ENCODE assay signal across 8 cellular contexts in genomic region chr3:28328188-28329151, GRCh38. TPM values are rescaled to one million over a fixed set of nuclear protein-coding genes. Genes with fewer than 3 reads are reported as not detected.
DNase-seq lines count a peak whose midpoint lies in the region; ATAC-seq and TF ChIP-seq lines count a peak whose summit lies in the region.

No MANE protein-coding gene starts in this region.

- peaks cover 5% of the 10 kb centered on the region for H3K36me3 ChIP-seq in BJ (ENCODE audit: control insufficient read depth, insufficient read depth, low read length)
- H3K36me3 ChIP-seq in neural cell (ENCODE audit: insufficient read depth, low read length) = no peaks in the 10 kb centered on the region

- DNase-seq in BJ (ENCODE audit: low read depth) = no peak
- DNase-seq in NCI-H69 (lab: John Stamatoyannopoulos, UW) = peak; percentile 1
- peak; percentile 51 for DNase-seq in dedifferentiated amniotic fluid mesenchymal stem cell (ENCODE audit: extremely low spot score)
- no peak for DNase-seq in ecto neural progenitor cell (ENCODE audit: low spot score)
- DNase-seq in NCI-H187 treated with DMSO at 0.1 percent for 48 hours (lab: John Stamatoyannopoulos, UW) = no peak

- H3K4me2 ChIP-seq in neural cell (ENCODE audit: low read length) = no peak overlapping the region

- H3F3A ChIP-seq in neural cell (ENCODE audit: insufficient read depth, low read length, poor library complexity, severe bottlenecking) = no peaks in the 10 kb centered on the region

- peak; percentile 48 for TF ChIP-seq CTCF in BJ (IDR thresholded peaks at IDR 0.05; ENCODE audit: insufficient read depth, low read depth, low read length)
- peak; percentile 80 for TF ChIP-seq CTCF in neural cell (IDR thresholded peaks at IDR 0.05; ENCODE audit: poor library complexity, severe bottlenecking)

- no peaks in the 10 kb centered on the region for H3K9me3 ChIP-seq in neural cell (ENCODE audit: low read length)

- H3K9ac ChIP-seq in neural cell (ENCODE audit: low read length) = no peak overlapping the region

- peak; percentile 30 for ATAC-seq in GM19043 (IDR thresholded peaks at IDR 0.05; ENCODE audit: low read depth, unreplicated experiment)
- no peak for ATAC-seq in GM21447 (IDR thresholded peaks at IDR 0.05; ENCODE audit: unreplicated experiment)

- CTCF ChIA-PET in BJ (lab: Yijun Ruan, JAX) = interaction anchor here (0.7 to 2.7 kb wide), 5 partner anchors 9 to 616 kb away, joined by 3 to 18 read pairs (median 3); no protein-coding TSS in a partner anchor

- no peak overlapping the region for H2AFZ ChIP-seq in neural cell (ENCODE audit: low read depth, low read length)

- no peak for TF ChIP-seq EP300 in neural cell (conservative IDR thresholded peaks at IDR 0.05; ENCODE audit: poor library complexity, severe bottlenecking)

- H3K9me2 ChIP-seq in neural cell (ENCODE audit: insufficient read depth, low read length) = no peaks in the 10 kb centered on the region

- no peaks in the 10 kb centered on the region for H3K79me2 ChIP-seq in neural cell (replicated peaks; ENCODE audit: insufficient read depth, low read length)

- H3K27me3 ChIP-seq in BJ (ENCODE audit: control insufficient read depth, insufficient read depth, low read length) = no peaks in the 10 kb centered on the region
- H3K27me3 ChIP-seq in neural cell (ENCODE audit: insufficient read depth, low read depth, low read length) = no peaks in the 10 kb centered on the region

- POLR2A ChIA-PET in BJ (lab: Charles Lee) = no interaction called here

- H4K20me1 ChIP-seq in neural cell (ENCODE audit: insufficient read depth) = no peaks in the 10 kb centered on the region

- no peak overlapping the region for H3K4me3 ChIP-seq in BJ (ENCODE audit: low read depth, low read length)
- H3K4me3 ChIP-seq in neural cell (ENCODE audit: low read length) = no peak overlapping the region

- no peak overlapping the region for H3K27ac ChIP-seq in neural cell (ENCODE audit: low read length)

- TF ChIP-seq RAD21 in neural cell (conservative IDR thresholded peaks at IDR 0.05) = peak; percentile 83

TF ChIP-seq in neural cell, 6 proteins besides CTCF, POLR2A, EP300 and RAD21:
- no peak for TF ChIP-seq TAF1 (IDR thresholded peaks at IDR 0.05; ENCODE audit: low read depth)
- TF ChIP-seq SMC3 (conservative IDR thresholded peaks at IDR 0.05; ENCODE audit: poor library complexity) = peak; percentile 80
TF ChIP-seq in neural cell: peak in this region for 1.

RNA-seq across cellular contexts. Expression of gene ZCWPW2, which starts 20.1 kb away (rescaled TPM):
- 0.20 and 0.51 TPM in 2 replicates for polyA plus RNA-seq in BJ (2011; rRNA removed)
- polyA minus RNA-seq in BJ (2011; rRNA and poly(A)+ RNA removed) = 0.10 TPM in 1 of 2 replicates, not detected in the other
- polyA plus RNA-seq in neural cell = 0.48 and 1.0 TPM in 2 replicates
- polyA minus RNA-seq in neural cell = not detected in 2 replicates

RNA-seq across cellular contexts. Expression of gene AZI2, which starts 20.2 kb away (rescaled TPM):
- polyA plus RNA-seq in BJ (2011; rRNA removed) = 62.9 and 107 TPM in 2 replicates
- 22.2 and 25.3 TPM in 2 replicates for polyA minus RNA-seq in BJ (2011; rRNA and poly(A)+ RNA removed)
- 65.5 and 134 TPM in 2 replicates for polyA plus RNA-seq in neural cell
- polyA minus RNA-seq in neural cell = 60.9 and 84.5 TPM in 2 replicates

Comparison
In these comparisons a context has a peak if more than half of its experiments do, and no peak if none do; other contexts are left out.
1. DNase-seq: peak in NCI-H69 (single experiment) and dedifferentiated amniotic fluid mesenchymal stem cell (single experiment); none in BJ (single experiment), ecto neural progenitor cell (single experiment) and NCI-H187 treated with DMSO at 0.1 percent for 48 hours (single experiment).